Comparison of ENCODE assay signal across 14 cellular contexts in genomic region chr17:46842835-46843234, GRCh38. TPM values are rescaled to one million over a fixed set of nuclear protein-coding genes. Genes with fewer than 3 reads are reported as not detected.
DNase-seq lines count a peak whose midpoint lies in the region; FAIRE-seq and TF ChIP-seq lines count a peak whose summit lies in the region.
"Had no signal": no experiment of that assay in that cellular context is flagged by ENCODE, and none has a peak within 500 bp of the region (broad histone marks: within the 10 kb centered on the region; RNA-seq: fewer than 3 reads in every experiment).

No MANE protein-coding gene starts in this region.

- H2BK12ac ChIP-seq in H1 (ENCODE audit: low read depth, low read length): no peak overlapping the region

- no peak for TF ChIP-seq EP300 in H1 (IDR thresholded peaks at IDR 0.05; ENCODE audit: borderline replicate concordance in 1 of 2, low read depth in 2 of 2, low read length in 2 of 2)

- H3K27ac ChIP-seq in Karpas-422 (ENCODE audit: low read length): no peak overlapping the region
- no peak overlapping the region for H3K27ac ChIP-seq in H1 (ENCODE audit: low read depth, low read length)

- H3K18ac ChIP-seq in H1 (ENCODE audit: extremely low read depth, low read length): no peak overlapping the region

- no peak overlapping the region for H2BK15ac ChIP-seq in H1 (ENCODE audit: low read length)

- H3K79me2 ChIP-seq in Karpas-422 (ENCODE audit: low read length) (no peaks in the 10 kb centered on the region), H1 (ENCODE audit: control insufficient read depth in 1 of 2, insufficient read depth in 2 of 2, low read length in 2 of 2) (no peaks in the 10 kb centered on the region)

- no peaks in the 10 kb centered on the region for H3K27me3 ChIP-seq in Karpas-422 (ENCODE audit: low read length)
- H3K27me3 ChIP-seq in H1 (replicated peaks in 1 of 4; ENCODE audit: control insufficient read depth in 3 of 4, extremely low read depth in 1 of 4, insufficient read depth in 3 of 4, low read length in 3 of 4): peaks cover 3 to 12% (median 12%) of the 10 kb centered on the region in 4 experiments

- H3K36me3 ChIP-seq in Karpas-422 (ENCODE audit: insufficient read depth, low read length): no peaks in the 10 kb centered on the region
- no peaks in the 10 kb centered on the region for H3K36me3 ChIP-seq in H1 (ENCODE audit: control insufficient read depth in 2 of 4, insufficient read depth in 4 of 4, low read length in 3 of 4)

- H3K14ac ChIP-seq in H1 (ENCODE audit: insufficient read length): no peak overlapping the region

- H3K9me2 ChIP-seq in Karpas-422 (replicated peaks; ENCODE audit: insufficient read depth, low read length): no peaks in the 10 kb centered on the region

- H2BK5ac ChIP-seq in H1 (ENCODE audit: low read depth, low read length): no peak overlapping the region

- no peak overlapping the region for H4K5ac ChIP-seq in H1 (ENCODE audit: insufficient read length, low read depth, low read length)

- H3K23ac ChIP-seq in H1 (ENCODE audit: insufficient read length): no peak overlapping the region

- H3K4me1 ChIP-seq in Karpas-422 (ENCODE audit: low read length): no peaks in the 10 kb centered on the region
- no peaks in the 10 kb centered on the region; a peak in 1 of 7 replicates for H3K4me1 ChIP-seq in H1 (replicated peaks in 1 of 4; ENCODE audit: control insufficient read depth in 3 of 4, insufficient read depth in 4 of 4, low read length in 3 of 4)

- H2BK120ac ChIP-seq in H1 (replicated peaks; ENCODE audit: low read depth, low read length): no peak overlapping the region

- no peak overlapping the region for H3K4me3 Mint-ChIP-seq in progenitor cell of endocrine pancreas (ENCODE audit: low read depth)

- no peak overlapping the region for H3K4ac ChIP-seq in H1 (replicated peaks; ENCODE audit: insufficient read length, low read depth, low read length)

- FAIRE-seq in H1 (lab: Jason Lieb, UNC): no peak

- no peaks in the 10 kb centered on the region; the same call in 1 of the 2 replicates for H3K23me2 ChIP-seq in H1 (ENCODE audit: low read depth, low read length)

- POLR2A ChIA-PET in H1 (lab: Charles Lee; ENCODE audit: partially characterized antibody): interaction anchor here (0.5 to 1.3 kb wide), 2 partner anchors 101 to 644 kb away, joined by 3 read pairs; no protein-coding TSS in a partner anchor

- H3K56ac ChIP-seq in H1 (replicated peaks; ENCODE audit: insufficient read length, low read depth, low read length): no peak overlapping the region

- H4K91ac ChIP-seq in H1 (replicated peaks; ENCODE audit: insufficient read length, low read length): no peak overlapping the region

- H3K9me3 ChIP-seq in Karpas-422 (ENCODE audit: low read length) (0 out of 2 replicates have a peak, but pooled peaks cover 9% of the 10 kb centered on the region), H1 (ENCODE audit: insufficient read depth in 2 of 2, low read depth in 1 of 2, low read length in 1 of 2) (peaks cover 9 to 10% of the 10 kb centered on the region in 2 experiments; a peak in 3 of 4 replicates)

- H4K8ac ChIP-seq in H1 (ENCODE audit: extremely low read depth, insufficient read depth, low read length): no peak overlapping the region

- no peak overlapping the region for H3K27ac Mint-ChIP-seq in progenitor cell of endocrine pancreas

- H3K9ac ChIP-seq in Karpas-422 (ENCODE audit: low read length) (no peak overlapping the region), H1 (replicated peaks in 1 of 4; ENCODE audit: extremely low read depth in 1 of 4, low read depth in 3 of 4, low read length in 3 of 4) (no peak overlapping the region)

- H3K4me1 Mint-ChIP-seq in progenitor cell of endocrine pancreas (ENCODE audit: low read depth): no peaks in the 10 kb centered on the region

- DNase-seq in DMS 273 (lab: John Stamatoyannopoulos, UW; ENCODE audit: unreplicated experiment): peak; percentile 45
- DNase-seq in DMS 273 treated with DMSO at 0.1 percent for 48 hours (lab: John Stamatoyannopoulos, UW): no peak
- peak; percentile 65 for DNase-seq in Karpas-422
- DNase-seq in H1 (ENCODE audit: low read depth in 1 of 2, low spot score in 2 of 2): no peak
- no peak for DNase-seq in progenitor cell of endocrine pancreas (ENCODE audit: low spot score, unreplicated experiment)
- no peak for DNase-seq in GM19238 (ENCODE audit: insufficient read length, low spot score)
- DNase-seq in activated gamma-delta T cell treated with Interleukin-2 at 50 U/mL for 16 hours: no peak
- DNase-seq in putamen (ENCODE audit: low spot score): no peak
- DNase-seq: 8988T; hippocampal formation; NCI-H524 treated with DMSO at 0.1 percent for 48 hours; stimulated activated CD4-positive, alpha-beta T cell treated with anti-CD3 and anti-CD28 coated beads, Interleukin-2, amount 100 ng/mL, for 48 hours; substantia nigra had no signal

- 89% methylated on average over 3 of the region's 3 CpGs; no CpG with 5 or more reads in 1 of the 2 experiments for WGBS in H1 (ENCODE audit: extremely low coverage in 1 of 2, insufficient coverage in 1 of 2, insufficient read length in 1 of 2, insufficient replicate concordance in 2 of 2, low coverage in 1 of 2, low lambda C conversion rate in 2 of 2, missing lambda C conversion rate in 1 of 2), 2 experiments

- CTCF ChIA-PET in H1 (lab: Charles Lee; ENCODE audit: partially characterized antibody): interaction anchor here (0.6 to 5.4 kb wide), 48 partner anchors 7 to 1623 kb away, joined by 3 to 81 read pairs (median 4); partner anchors contain the start of genes RPRML and WNT9B

- TF ChIP-seq RAD21 in H1 (IDR thresholded peaks at IDR 0.05 in 1 of 2, conservative IDR thresholded peaks at IDR 0.05 in 1 of 2; ENCODE audit: low read depth in 2 of 2, low read length in 2 of 2): peak in 1 of 2 experiments; percentile 11; a peak in 1 of 4 replicates

- peaks cover 9% of the 10 kb centered on the region for H3K9me3 Mint-ChIP-seq in progenitor cell of endocrine pancreas (ENCODE audit: low read depth)

- H3K4me3 ChIP-seq in Karpas-422 (ENCODE audit: low read length) (no peak overlapping the region), H1 (ENCODE audit: extremely low read depth in 1 of 4, insufficient read depth in 2 of 4, low read depth in 3 of 4, low read length in 4 of 4) (no peak overlapping the region)

- H3K36me3 Mint-ChIP-seq in progenitor cell of endocrine pancreas (ENCODE audit: insufficient read depth): no peaks in the 10 kb centered on the region

- H3K4me2 ChIP-seq in Karpas-422 (ENCODE audit: low read depth, low read length, poor library complexity, severe bottlenecking) (no peak overlapping the region), H1 (ENCODE audit: insufficient read depth in 1 of 2, low read depth in 2 of 2, low read length in 2 of 2) (no peak overlapping the region)

- H2AFZ ChIP-seq in Karpas-422 (ENCODE audit: low read length) (no peak overlapping the region), H1 (ENCODE audit: low read length) (no peak overlapping the region)

- H4K20me1 ChIP-seq in Karpas-422 (ENCODE audit: insufficient read depth, low read depth, low read length) (no peaks in the 10 kb centered on the region), H1 (replicated peaks in 1 of 2; ENCODE audit: control insufficient read depth in 1 of 2, insufficient read depth in 2 of 2, low read length in 2 of 2) (no peaks in the 10 kb centered on the region)

- no peak overlapping the region for H2AK5ac ChIP-seq in H1 (ENCODE audit: low read depth, low read length)

- TF ChIP-seq POLR2A in H1 (IDR thresholded peaks at IDR 0.05; ENCODE audit: control extremely low read depth in 1 of 2, low read depth in 2 of 2, low read length in 2 of 2): no peak

- H3K27me3 Mint-ChIP-seq in progenitor cell of endocrine pancreas: peaks cover 54% of the 10 kb centered on the region

- no peak overlapping the region for H2BK20ac ChIP-seq in H1 (ENCODE audit: low read length)

- TF ChIP-seq CTCF in H1 (IDR thresholded peaks at IDR 0.05; ENCODE audit: control extremely low read depth in 1 of 3, insufficient read depth in 1 of 3, low read depth in 1 of 3, low read length in 3 of 3) (peak; percentile 26 to 66 (median 35)), progenitor cell of endocrine pancreas (IDR thresholded peaks at IDR 0.05; ENCODE audit: unreplicated experiment) (peak; percentile 55)

- H3K79me1 ChIP-seq in H1 (ENCODE audit: low read depth, low read length): no peaks in the 10 kb centered on the region

TF ChIP-seq in H1, 55 proteins besides CTCF, POLR2A, EP300 and RAD21 (continues in another document):
- no peak for TF ChIP-seq GABPA (IDR thresholded peaks at IDR 0.05; ENCODE audit: borderline replicate concordance, insufficient read depth, low read length)
- TF ChIP-seq KDM1A (IDR thresholded peaks at IDR 0.05; ENCODE audit: borderline replicate concordance, low read length): 0 out of 2 replicates have a peak, but pooled peaks have one; percentile 16
- TF ChIP-seq RFX5 (IDR thresholded peaks at IDR 0.05; ENCODE audit: borderline replicate concordance, low read depth, low read length): no peak

RNA-seq across cellular contexts. Expression of gene WNT9B, which starts 8.5 kb away (rescaled TPM):
- total RNA-seq in Karpas-422 (2014; rRNA removed; shearing (Covaris generic); ENCODE audit: low replicate concordance): not detected in 2 replicates
- not detected in 2 replicates for total RNA-seq in H1 (2021; fragmentation: NEBNext Ultra II Directional; extraction: Animal tissue kit (Norgen Biotek cat#: 25700))
- 0.21 and 0.35 TPM in 2 replicates for polyA plus RNA-seq in H1 (2011; rRNA removed)
- polyA plus RNA-seq in H1 (2011; cell fraction: cytosol; rRNA removed): 0.09 TPM
- polyA plus RNA-seq in H1 (2011; cell fraction: nucleus; rRNA removed): 0.10 TPM
- 0.13 to 0.15 TPM in 2 of 4 replicates, not detected in the others for polyA plus RNA-seq in H1 (2012, experiment 1 of 2)
- not detected for polyA plus RNA-seq in H1 (2012, experiment 2 of 2)
- polyA plus RNA-seq in H1 (2013, experiment 1 of 2): 0.16 TPM
- polyA plus RNA-seq in H1 (2013, experiment 2 of 2): 0.11 TPM
- polyA minus RNA-seq in H1 (2011; rRNA and poly(A)+ RNA removed): 0.12 and 0.47 TPM in 2 replicates
- not detected for polyA minus RNA-seq in H1 (2011; cell fraction: cytosol; rRNA and poly(A)+ RNA removed)
- polyA minus RNA-seq in H1 (2011; cell fraction: nucleus; rRNA and poly(A)+ RNA removed): not detected
- 0.98 and 2.4 TPM in 2 replicates for total RNA-seq in progenitor cell of endocrine pancreas
- total RNA-seq: T-helper 1 cell treated with Interleukin-12 subunit alpha and Interleukin-12 subunit beta and Interleukin-4 antibody, amounts not matched to agents 30 ng/mL and 1 ng/mL, for 36 hours had no signal

RNA-seq across cellular contexts. Expression of gene WNT3, which starts 24.3 kb away (rescaled TPM):
- total RNA-seq in Karpas-422 (2014; rRNA removed; shearing (Covaris generic); ENCODE audit: low replicate concordance): 1.2 and 2.0 TPM in 2 replicates
- 1.3 and 2.0 TPM in 2 replicates for total RNA-seq in H1 (2021; fragmentation: NEBNext Ultra II Directional; extraction: Animal tissue kit (Norgen Biotek cat#: 25700))
- 0.56 and 0.96 TPM in 2 replicates for polyA plus RNA-seq in H1 (2011; rRNA removed)
- polyA plus RNA-seq in H1 (2011; cell fraction: cytosol; rRNA removed): 1.00 TPM
- 1.2 TPM for polyA plus RNA-seq in H1 (2011; cell fraction: nucleus; rRNA removed)
- polyA plus RNA-seq in H1 (2012, experiment 1 of 2): 0.40 to 1.3 TPM (median 0.77 TPM) in 4 replicates
- 0.76 TPM for polyA plus RNA-seq in H1 (2012, experiment 2 of 2)
- 5.2 TPM for polyA plus RNA-seq in H1 (2013, experiment 1 of 2)
- 6.7 TPM for polyA plus RNA-seq in H1 (2013, experiment 2 of 2)
- 0.71 and 0.91 TPM in 2 replicates for polyA minus RNA-seq in H1 (2011; rRNA and poly(A)+ RNA removed)
- 0.66 TPM for polyA minus RNA-seq in H1 (2011; cell fraction: cytosol; rRNA and poly(A)+ RNA removed)
- polyA minus RNA-seq in H1 (2011; cell fraction: nucleus; rRNA and poly(A)+ RNA removed): 0.60 TPM
- 7.2 and 8.1 TPM in 2 replicates for total RNA-seq in progenitor cell of endocrine pancreas
- total RNA-seq: T-helper 1 cell treated with Interleukin-12 subunit alpha and Interleukin-12 subunit beta and Interleukin-4 antibody, amounts not matched to agents 30 ng/mL and 1 ng/mL, for 36 hours had no signal

Comparison
In these comparisons a context has a peak if more than half of its experiments do, and no peak if none do; other contexts are left out.
1. DNase-seq: peak in DMS 273 (single experiment) and Karpas-422 (single experiment); none in DMS 273 treated with DMSO at 0.1 percent for 48 hours (single experiment), H1 (0 of 2), progenitor cell of endocrine pancreas (single experiment), GM19238 (single experiment), activated gamma-delta T cell treated with Interleukin-2 at 50 U/mL for 16 hours (single experiment) and putamen (single experiment).